In the genomic region with DNA sequence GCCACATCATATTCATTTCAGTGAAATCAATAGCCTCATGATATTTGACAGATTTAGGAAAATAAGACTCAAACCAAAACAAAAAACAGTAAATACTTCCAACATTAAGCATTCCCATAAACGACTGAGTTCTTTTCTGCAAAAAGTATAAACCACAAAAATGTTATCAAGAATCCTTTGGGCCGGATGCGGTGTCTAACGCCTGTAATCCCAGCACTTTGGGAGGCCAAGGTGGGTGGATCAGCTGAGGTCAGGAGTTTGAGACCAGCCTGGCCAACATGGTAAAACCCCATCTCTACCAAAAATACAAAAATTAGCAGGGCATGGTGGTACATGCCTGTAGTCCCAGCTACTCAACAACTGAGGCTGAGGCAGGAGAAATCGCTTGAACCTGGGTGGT, we compare ENCODE assay signal across 8 cellular contexts. TPM values are rescaled to one million over a fixed set of nuclear protein-coding genes. Genes with fewer than 3 reads are reported as not detected.
DNase-seq lines count a peak whose midpoint lies in the region; ATAC-seq and TF ChIP-seq lines count a peak whose summit lies in the region.
"Not testable (repeated sequence)": the region's sequence is repeated elsewhere in the genome, so short reads cannot be mapped to it uniquely, and the experiment has no call there.

No MANE protein-coding gene starts in this region.

- H3K4me2 ChIP-seq in DND-41 (ENCODE audit: insufficient read depth, low read length): peak overlapping the region; percentile 8; the same call in 1 of the 2 replicates
- H3K4me2 ChIP-seq in fibroblast of lung (ENCODE audit: extremely low read depth, insufficient read depth, low read length): peak overlapping the region; percentile 32

- not testable (repeated sequence) for TF ChIP-seq POLR2A in transverse colon (IDR thresholded peaks at IDR 0.05)

- not testable (repeated sequence) for H3K9ac ChIP-seq in DND-41 (ENCODE audit: low read depth, low read length); fibroblast of lung (ENCODE audit: insufficient read depth, low read length)

- DNase-seq in DND-41; naive thymus-derived CD8-positive, alpha-beta T cell; transverse colon: not testable (repeated sequence)
- peak; percentile 64 for DNase-seq in M059J (ENCODE audit: low read depth)
- peak; percentile 18 for DNase-seq in activated CD4-positive, alpha-beta T cell treated with anti-CD3 and anti-CD28 coated beads for 36 hours
- DNase-seq in astrocyte of the hippocampus (ENCODE audit: low read depth, low spot score): peak; percentile 40
- peak in 1 of 2 donors; percentile 70 for DNase-seq in fibroblast of lung (ENCODE audit: low read depth in 2 of 2)

- peaks cover 66% of the 10 kb centered on the region for H3K36me3 ChIP-seq in DND-41 (ENCODE audit: insufficient read depth, low read length)
- H3K36me3 ChIP-seq in fibroblast of lung (ENCODE audit: control insufficient read depth, insufficient read depth, low read length); transverse colon: not testable (repeated sequence)

- CTCF ChIA-PET in activated CD4-positive, alpha-beta T cell treated with anti-CD3 and anti-CD28 coated beads for 36 hours (lab: Charles Lee): interaction anchor here (0.8 to 1.0 kb wide), 2 partner anchors 88 to 263 kb away, joined by 3 read pairs; no protein-coding TSS in a partner anchor

- TF ChIP-seq EP300 in transverse colon (IDR thresholded peaks at IDR 0.05; ENCODE audit: low read depth): not testable (repeated sequence)

- peak overlapping the region; percentile 65 for H3K27ac Mint-ChIP-seq in activated CD4-positive, alpha-beta T cell treated with anti-CD3 and anti-CD28 coated beads for 36 hours
- peak overlapping the region; percentile 85 for H3K27ac Mint-ChIP-seq in activated T-helper 17 cell treated with anti-CD3 and anti-CD28 coated beads, Interleukin-2, amount 50 U/mL, for 72 hours
- H3K27ac Mint-ChIP-seq in naive thymus-derived CD8-positive, alpha-beta T cell: peak overlapping the region in 6 of 10 donors; percentile 7 to 77 (median 66)

- not testable (repeated sequence) for H3K9me3 Mint-ChIP-seq in activated CD4-positive, alpha-beta T cell treated with anti-CD3 and anti-CD28 coated beads for 36 hours (ENCODE audit: low read depth); activated T-helper 17 cell treated with anti-CD3 and anti-CD28 coated beads, Interleukin-2, amount 50 U/mL, for 72 hours; naive thymus-derived CD8-positive, alpha-beta T cell

- not testable (repeated sequence) for ATAC-seq in DND-41 (ENCODE audit: insufficient read depth, low read depth); activated CD4-positive, alpha-beta T cell treated with anti-CD3 and anti-CD28 coated beads for 36 hours; activated T-helper 17 cell treated with anti-CD3 and anti-CD28 coated beads, Interleukin-2, amount 50 U/mL, for 72 hours (replicated peaks); naive thymus-derived CD8-positive, alpha-beta T cell

- WGBS in transverse colon (ENCODE audit: low coverage in 1 of 2), 2 donors: 60 to 63% methylated on average over 5 of the region's 5 CpGs

- H2AFZ ChIP-seq in DND-41 (ENCODE audit: low read depth, low read length); fibroblast of lung (ENCODE audit: low read length): not testable (repeated sequence)

- not testable (repeated sequence) for H3K27me3 Mint-ChIP-seq in activated CD4-positive, alpha-beta T cell treated with anti-CD3 and anti-CD28 coated beads for 36 hours; activated T-helper 17 cell treated with anti-CD3 and anti-CD28 coated beads, Interleukin-2, amount 50 U/mL, for 72 hours; naive thymus-derived CD8-positive, alpha-beta T cell

- H3K79me2 ChIP-seq in DND-41 (ENCODE audit: insufficient read depth, low read length): peaks cover 100% of the 10 kb centered on the region
- peaks cover 99% of the 10 kb centered on the region for H3K79me2 ChIP-seq in fibroblast of lung (ENCODE audit: control insufficient read depth, insufficient read depth, low read length)

- not testable (repeated sequence) for H3K27me3 ChIP-seq in DND-41 (ENCODE audit: insufficient read depth, low read length, poor library complexity); fibroblast of lung (ENCODE audit: control insufficient read depth, insufficient read depth, low read length); transverse colon

- not testable (repeated sequence) for H3K27ac ChIP-seq in DND-41 (ENCODE audit: low read length); fibroblast of lung (ENCODE audit: insufficient read depth, low read length)
- peak overlapping the region in 3 of 4 donors; percentile 32 to 52 (median 36) for H3K27ac ChIP-seq in transverse colon

- peaks cover 92% of the 10 kb centered on the region for H4K20me1 ChIP-seq in DND-41 (ENCODE audit: insufficient read depth, low read length)
- not testable (repeated sequence) for H4K20me1 ChIP-seq in fibroblast of lung (ENCODE audit: control insufficient read depth, extremely low read depth, insufficient read depth, low read length)

- H3K4me3 Mint-ChIP-seq in activated CD4-positive, alpha-beta T cell treated with anti-CD3 and anti-CD28 coated beads for 36 hours: peak overlapping the region; percentile 21
- peak overlapping the region; percentile 96 for H3K4me3 Mint-ChIP-seq in activated T-helper 17 cell treated with anti-CD3 and anti-CD28 coated beads, Interleukin-2, amount 50 U/mL, for 72 hours
- H3K4me3 Mint-ChIP-seq in naive thymus-derived CD8-positive, alpha-beta T cell: peak overlapping the region in 9 of 10 donors; percentile 17 to 99 (median 45)

- in situ Hi-C loops in transverse colon (cut with MboI; ENCODE audit: low pct_ligation_motif_present in 1 of 4, low pct_unique_long_range_greater_than_20kb in 1 of 4, low sequenced_read_pairs in 3 of 4): loop anchor here in 1 of 4 donors (25.0 kb wide), 1 partner anchor 275 kb away; the partner anchor contains the start of genes ARPC3, FAM216A and GPN3

- peaks cover 48% of the 10 kb centered on the region for H3K4me1 ChIP-seq in DND-41 (ENCODE audit: insufficient read depth, low read length)
- not testable (repeated sequence) for H3K4me1 ChIP-seq in fibroblast of lung (ENCODE audit: control insufficient read depth, extremely low read depth, insufficient read depth, low read length)
- H3K4me1 ChIP-seq in transverse colon: peaks cover 32 to 87% (median 58%) of the 10 kb centered on the region in 4 donors

- not testable (repeated sequence) for H3K9me3 ChIP-seq in DND-41 (ENCODE audit: insufficient read depth, low read length, severe bottlenecking); fibroblast of lung (ENCODE audit: control insufficient read depth, insufficient read depth, low read depth, low read length); transverse colon

- peaks cover 71% of the 10 kb centered on the region for H3K4me1 Mint-ChIP-seq in activated CD4-positive, alpha-beta T cell treated with anti-CD3 and anti-CD28 coated beads for 36 hours
- H3K4me1 Mint-ChIP-seq in activated T-helper 17 cell treated with anti-CD3 and anti-CD28 coated beads, Interleukin-2, amount 50 U/mL, for 72 hours: peaks cover 29% of the 10 kb centered on the region
- peaks cover 33 to 87% (median 81%) of the 10 kb centered on the region in 4 donors for H3K4me1 Mint-ChIP-seq in naive thymus-derived CD8-positive, alpha-beta T cell

- POLR2A ChIA-PET in activated CD4-positive, alpha-beta T cell treated with anti-CD3 and anti-CD28 coated beads for 36 hours (lab: Charles Lee); naive thymus-derived CD8-positive, alpha-beta T cell (lab: Charles Lee): not testable (repeated sequence)

- not testable (repeated sequence) for TF ChIP-seq CTCF in DND-41 (IDR thresholded peaks at IDR 0.05; ENCODE audit: borderline replicate concordance, extremely low read depth, low read length, poor library complexity, severe bottlenecking); fibroblast of lung (conservative IDR thresholded peaks at IDR 0.05 in 1 of 2, IDR thresholded peaks at IDR 0.05 in 1 of 2; ENCODE audit: low read depth in 1 of 2, low read length in 2 of 2); transverse colon (IDR thresholded peaks at IDR 0.05)

- intact Hi-C loops in activated CD4-positive, alpha-beta T cell treated with anti-CD3 and anti-CD28 coated beads for 36 hours (cut with DNase I, micrococcal nuclease); transverse colon (cut with DNase I; ENCODE audit: low total_unique reads): not testable (repeated sequence)

- H3K36me3 Mint-ChIP-seq in activated CD4-positive, alpha-beta T cell treated with anti-CD3 and anti-CD28 coated beads for 36 hours (ENCODE audit: low read depth): peaks cover 71% of the 10 kb centered on the region
- peaks cover 100% of the 10 kb centered on the region for H3K36me3 Mint-ChIP-seq in activated T-helper 17 cell treated with anti-CD3 and anti-CD28 coated beads, Interleukin-2, amount 50 U/mL, for 72 hours (ENCODE audit: low read depth)
- peaks cover 4 to 53% (median 5%) of the 10 kb centered on the region in 3 donors for H3K36me3 Mint-ChIP-seq in naive thymus-derived CD8-positive, alpha-beta T cell

- H3K4me3 ChIP-seq in DND-41 (ENCODE audit: low read depth in 1 of 2, low read length in 2 of 2); fibroblast of lung (replicated peaks in 1 of 4; ENCODE audit: control extremely low read depth in 1 of 4, insufficient read depth in 1 of 4, low read depth in 3 of 4, low read length in 4 of 4); transverse colon: not testable (repeated sequence)

RNA-seq across cellular contexts. Expression of gene PPP1CC, which starts 5.7 kb away (rescaled TPM):
- total RNA-seq in M059J (2014; rRNA removed; shearing (Covaris generic)): 107 and 130 TPM in 2 replicates
- total RNA-seq in activated CD4-positive, alpha-beta T cell treated with anti-CD3 and anti-CD28 coated beads for 36 hours: 100 to 1,000 TPM; 201 to 283 TPM
- total RNA-seq in activated T-helper 17 cell treated with anti-CD3 and anti-CD28 coated beads, Interleukin-2, amount 50 U/mL, for 72 hours: 100 to 1,000 TPM; 185 to 259 TPM
- total RNA-seq in fibroblast of lung: 98.9 and 112 TPM in 2 replicates
- polyA plus RNA-seq in fibroblast of lung: 110 and 125 TPM in 2 replicates
- 90.9 and 113 TPM in 2 replicates for polyA plus RNA-seq in fibroblast of lung (2012)
- polyA minus RNA-seq in fibroblast of lung (ENCODE audit: low replicate concordance): 31.4 and 40.3 TPM in 2 replicates
- 100 to 1,000 TPM; 127 to 141 TPM for total RNA-seq in naive thymus-derived CD8-positive, alpha-beta T cell
- polyA plus RNA-seq in naive thymus-derived CD8-positive, alpha-beta T cell: 100 to 1,000 TPM; 112 to 150 (median 119) TPM
- 100 to 1,000 TPM; 156 to 759 (median 244) TPM for total RNA-seq in transverse colon

RNA-seq across cellular contexts. Expression of gene HVCN1, which starts 48.1 kb away (rescaled TPM):
- 0.30 and 2.1 TPM in 2 replicates for total RNA-seq in M059J (2014; rRNA removed; shearing (Covaris generic))
- 1 to 10 TPM; 4.4 to 4.7 TPM for total RNA-seq in activated CD4-positive, alpha-beta T cell treated with anti-CD3 and anti-CD28 coated beads for 36 hours
- total RNA-seq in activated T-helper 17 cell treated with anti-CD3 and anti-CD28 coated beads, Interleukin-2, amount 50 U/mL, for 72 hours: 1 to 10 TPM in 1 of 2 donors, under 1 TPM in 1; 0.71 to 1.7 TPM
- 5.9 and 7.4 TPM in 2 replicates for total RNA-seq in fibroblast of lung
- 3.6 and 3.8 TPM in 2 replicates for polyA plus RNA-seq in fibroblast of lung
- 2.5 and 2.7 TPM in 2 replicates for polyA plus RNA-seq in fibroblast of lung (2012)
- 3.0 and 5.2 TPM in 2 replicates for polyA minus RNA-seq in fibroblast of lung (ENCODE audit: low replicate concordance)
- 10 to 100 TPM; 21.0 to 21.2 TPM for total RNA-seq in naive thymus-derived CD8-positive, alpha-beta T cell
- polyA plus RNA-seq in naive thymus-derived CD8-positive, alpha-beta T cell: 10 to 100 TPM; 17.3 to 24.5 (median 20.1) TPM
- total RNA-seq in transverse colon: 1 to 10 TPM in 3 of 4 donors, not detected in 1; 3.4 to 7.9 (median 7.3) TPM

Comparison
In these comparisons a context has a peak if more than half of its experiments do, and no peak if none do; other contexts are left out.
1. H3K4me3 Mint-ChIP-seq: peak in every context shown above with its lines; median percentile 96 in activated T-helper 17 cell treated with anti-CD3 and anti-CD28 coated beads, Interleukin-2, amount 50 U/mL, for 72 hours; 45 in naive thymus-derived CD8-positive, alpha-beta T cell; 21 in activated CD4-positive, alpha-beta T cell treated with anti-CD3 and anti-CD28 coated beads for 36 hours.